Comparison of ENCODE assay signal across 25 cellular contexts in the genomic region with DNA sequence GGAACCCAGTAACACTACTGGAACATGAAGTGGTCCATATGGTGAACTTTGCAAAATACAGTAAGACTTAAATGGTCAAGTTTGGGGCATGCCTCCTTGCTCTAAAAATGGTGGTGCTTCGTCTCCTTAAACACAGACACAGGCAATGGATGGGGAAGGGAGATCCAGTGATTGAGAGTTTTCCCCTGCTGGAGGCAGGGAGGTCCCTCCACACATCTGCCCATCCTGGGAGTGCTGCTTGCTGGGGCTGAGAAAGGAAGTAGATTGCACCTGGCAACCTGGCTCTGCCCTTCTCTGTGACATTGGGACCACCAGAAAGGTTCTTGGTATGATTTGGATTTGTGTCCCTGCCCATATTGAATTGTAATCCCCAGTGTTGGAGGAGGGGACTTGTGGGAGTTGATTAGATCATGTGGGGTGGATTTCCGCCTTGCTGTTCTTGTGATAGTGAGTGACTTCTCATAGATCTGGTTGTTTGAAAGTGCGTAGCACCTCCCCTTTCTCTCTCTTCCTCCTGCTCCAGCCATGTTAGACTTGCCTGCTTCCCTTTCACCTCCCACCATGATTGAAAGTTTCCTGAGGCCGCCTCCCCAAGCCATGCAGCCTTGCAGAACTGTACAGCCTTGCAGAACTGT. TPM values are rescaled to one million over a fixed set of nuclear protein-coding genes. Genes with fewer than 3 reads are reported as not detected.
"Had no signal": no experiment of that assay in that cellular context is flagged by ENCODE, and none has a peak within 500 bp of the region (broad histone marks: within the 10 kb centered on the region; RNA-seq: fewer than 3 reads in every experiment).

No MANE protein-coding gene starts in this region.

- DNase-seq: IMR-90, KG1, MG63, NCI-H1092, NCI-H1105 treated with DMSO at 0.1 percent for 48 hours, NCI-H1417 treated with DMSO at 0.1 percent for 48 hours, NCI-H146, NCI-H1694 treated with DMSO at 0.1 percent for 48 hours, NCI-H1930, NCI-H2081, NCI-H2107, NCI-H2171, NCI-H226, NCI-H446, NCI-H510A, NCI-H524 treated with DMSO at 0.1 percent for 48 hours, PC-3, SHP77, SK-N-SH, SW 1271, T-cell had no signal

- H3K36me3 Mint-ChIP-seq: T-cell had no signal

- ATAC-seq: HepG2, Panc1, PC-3, T-cell had no signal

- H3K9me3 Mint-ChIP-seq: T-cell had no signal

- H3K27ac Mint-ChIP-seq: T-cell had no signal

- H3K4me3 Mint-ChIP-seq: T-cell had no signal

- H3K4me1 Mint-ChIP-seq: T-cell had no signal

RNA-seq across cellular contexts. Expression of a gene that starts 35.4 kb away (rescaled TPM):
- total RNA-seq: HepG2, HT-29, IMR-90, PC-3, SK-MEL-5, T-cell had no signal
